Comparison of ENCODE assay signal across 15 cellular contexts in the genomic region with DNA sequence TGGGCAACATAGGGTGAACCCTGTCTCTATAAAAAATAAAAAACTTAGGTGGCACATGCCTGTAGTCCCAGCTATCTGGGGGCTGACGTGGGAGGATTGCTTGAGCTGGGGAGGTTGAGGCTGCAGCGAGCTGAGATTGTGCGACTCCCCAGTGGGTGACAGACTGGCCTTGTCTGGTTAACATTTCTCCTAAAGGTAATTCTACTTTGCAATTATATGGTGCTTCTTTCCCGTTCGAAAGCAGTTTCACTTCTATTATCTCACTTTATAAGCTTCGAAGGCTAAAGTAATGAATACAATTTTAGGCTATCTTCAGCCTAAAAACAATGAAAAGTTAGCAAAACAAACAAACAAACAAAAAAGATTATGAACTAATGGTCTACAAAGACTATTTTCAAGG. TPM values are rescaled to one million over a fixed set of nuclear protein-coding genes. Genes with fewer than 3 reads are reported as not detected.
DNase-seq lines count a peak whose midpoint lies in the region; ATAC-seq and TF ChIP-seq lines count a peak whose summit lies in the region.
"Had no signal": no experiment of that assay in that cellular context is flagged by ENCODE, and none has a peak within 500 bp of the region (broad histone marks: within the 10 kb centered on the region; RNA-seq: fewer than 3 reads in every experiment).

No MANE protein-coding gene starts in this region.

- peak; percentile 15 for DNase-seq in activated CD4-positive, alpha-beta T cell treated with anti-CD3 and anti-CD28 coated beads, Interleukin-2, amount 10 ng/mL, durations not matched to agents 24 days and 14 days
- no peak for DNase-seq in activated CD4-positive, alpha-beta T cell treated with anti-CD3 and anti-CD28 coated beads for 4 hours
- DNase-seq in adipocyte (ENCODE audit: low read depth) (no peak), memory B cell (ENCODE audit: low spot score in 2 of 2) (no peak), thoracic aorta (ENCODE audit: low spot score) (no peak), testis (no peak), NCI-H1092 treated with DMSO at 0.1 percent for 48 hours (lab: John Stamatoyannopoulos, UW) (no peak)
- DNase-seq in activated naive CD4-positive, alpha-beta T cell (lab: John Stamatoyannopoulos, UW) = no peak
- DNase-seq: effector CD4-positive, alpha-beta T cell; left lung; T-helper 17 cell had no signal

- no peaks in the 10 kb centered on the region for H3K36me3 Mint-ChIP-seq in activated CD4-positive, alpha-beta T cell treated with anti-CD3 and anti-CD28 coated beads, Interleukin-2, amount 10 ng/mL, durations not matched to agents 24 days and 14 days (ENCODE audit: low read depth)
- H3K36me3 Mint-ChIP-seq in memory B cell = no peaks in the 10 kb centered on the region

- intact Hi-C loops in activated CD4-positive, alpha-beta T cell treated with anti-CD3 and anti-CD28 coated beads, Interleukin-2, amount 10 ng/mL, durations not matched to agents 24 days and 14 days (cut with micrococcal nuclease) = loop anchor here (2.0 to 5.0 kb wide), 3 partner anchors 95 to 205 kb away; no protein-coding TSS in a partner anchor
- intact Hi-C loops in testis (cut with DNase I; ENCODE audit: low total_unique reads) = loop anchor here (10.0 kb wide), 1 partner anchor 202 kb away; no protein-coding TSS in a partner anchor

- peaks cover 3% of the 10 kb centered on the region for H3K4me1 ChIP-seq in adipocyte (ENCODE audit: control insufficient read depth, insufficient read depth, low read length)
- peaks cover 0 to 3% of the 10 kb centered on the region in 2 donors for H3K4me1 ChIP-seq in thoracic aorta (ENCODE audit: control insufficient read depth in 1 of 2, low read depth in 2 of 2)
- peaks cover 6% of the 10 kb centered on the region for H3K4me1 ChIP-seq in testis

- H3K4me3 Mint-ChIP-seq in activated CD4-positive, alpha-beta T cell treated with anti-CD3 and anti-CD28 coated beads, Interleukin-2, amount 10 ng/mL, durations not matched to agents 24 days and 14 days = no peak overlapping the region
- H3K4me3 Mint-ChIP-seq in memory B cell = peak overlapping the region; percentile 70
- H3K4me3 Mint-ChIP-seq: H9, T-helper 17 cell had no signal

- H3K27me3 ChIP-seq in adipocyte (replicated peaks; ENCODE audit: control insufficient read depth, insufficient read depth, low read length) = no peaks in the 10 kb centered on the region
- H3K27me3 ChIP-seq in thoracic aorta (replicated peaks; ENCODE audit: insufficient read depth) = no peaks in the 10 kb centered on the region
- H3K27me3 ChIP-seq in testis = no peaks in the 10 kb centered on the region
- H3K27me3 ChIP-seq: left lung, transverse colon had no signal

- peaks cover 3% of the 10 kb centered on the region for H3K4me1 Mint-ChIP-seq in activated CD4-positive, alpha-beta T cell treated with anti-CD3 and anti-CD28 coated beads, Interleukin-2, amount 10 ng/mL, durations not matched to agents 24 days and 14 days
- H3K4me1 Mint-ChIP-seq in memory B cell = peaks cover 3% of the 10 kb centered on the region

- TF ChIP-seq POLR2A in testis (IDR thresholded peaks at IDR 0.05) = no peak

- H3K27me3 Mint-ChIP-seq in activated CD4-positive, alpha-beta T cell treated with anti-CD3 and anti-CD28 coated beads, Interleukin-2, amount 10 ng/mL, durations not matched to agents 24 days and 14 days = peaks cover 7% of the 10 kb centered on the region
- no peaks in the 10 kb centered on the region for H3K27me3 Mint-ChIP-seq in memory B cell
- H3K27me3 Mint-ChIP-seq: CD4-positive, alpha-beta memory T cell; T-helper 17 cell had no signal

- WGBS in testis, 2 donors = 40 to 47% methylated on average over 6 of the region's 6 CpGs

- H3K9me3 ChIP-seq in adipocyte (ENCODE audit: control insufficient read depth, low read length) = peaks cover 13% of the 10 kb centered on the region
- peaks cover 6% of the 10 kb centered on the region for H3K9me3 ChIP-seq in thoracic aorta
- H3K9me3 ChIP-seq in testis = no peaks in the 10 kb centered on the region

- H3K36me3 ChIP-seq in adipocyte (ENCODE audit: control insufficient read depth, insufficient read depth, low read length, severe bottlenecking) (no peaks in the 10 kb centered on the region), thoracic aorta (no peaks in the 10 kb centered on the region), testis (ENCODE audit: low read depth, missing control alignments) (no peaks in the 10 kb centered on the region)
- H3K36me3 ChIP-seq: left lung, transverse colon had no signal

- H3K4me3 ChIP-seq in adipocyte (ENCODE audit: low read length) (no peak overlapping the region), thoracic aorta (peak overlapping the region; percentile 51), testis (no peak overlapping the region)
- H3K4me3 ChIP-seq: left lung had no signal

- H3K9ac ChIP-seq in adipocyte (ENCODE audit: low read length) = peak overlapping the region; percentile 2

- no peak overlapping the region for H3K27ac Mint-ChIP-seq in activated CD4-positive, alpha-beta T cell treated with anti-CD3 and anti-CD28 coated beads, Interleukin-2, amount 10 ng/mL, durations not matched to agents 24 days and 14 days
- no peak overlapping the region for H3K27ac Mint-ChIP-seq in memory B cell
- H3K27ac Mint-ChIP-seq: H9, T-helper 17 cell had no signal

- ATAC-seq in memory B cell (ENCODE audit: low read depth) (no peak), thoracic aorta (ENCODE audit: insufficient number of reproducible peaks, low FRiP score, low read depth) (no peak)
- ATAC-seq: activated CD4-positive, CD25-positive, alpha-beta regulatory T cell treated with anti-CD3 and anti-CD28 coated beads, Interleukin-2, amount 50 U/mL, for 24 hours; T-helper 17 cell had no signal

- TF ChIP-seq CTCF in thoracic aorta (IDR thresholded peaks at IDR 0.05) (no peak), testis (IDR thresholded peaks at IDR 0.05) (no peak)

- H3K9me3 Mint-ChIP-seq in activated CD4-positive, alpha-beta T cell treated with anti-CD3 and anti-CD28 coated beads, Interleukin-2, amount 10 ng/mL, durations not matched to agents 24 days and 14 days = peaks cover 12% of the 10 kb centered on the region
- H3K9me3 Mint-ChIP-seq in memory B cell = peaks cover 3% of the 10 kb centered on the region

- H3K27ac ChIP-seq in thoracic aorta (no peak overlapping the region), testis (no peak overlapping the region)
- H3K27ac ChIP-seq: left lung, transverse colon had no signal

RNA-seq across cellular contexts. Expression of gene COMMD2, which starts 35.3 kb away (rescaled TPM):
- total RNA-seq in activated CD4-positive, alpha-beta T cell treated with anti-CD3 and anti-CD28 coated beads, Interleukin-2, amount 10 ng/mL, durations not matched to agents 24 days and 14 days = 42.1 and 44.2 TPM in 2 replicates
- 10 to 100 TPM; 11.4 to 20.5 TPM for total RNA-seq in thoracic aorta
- total RNA-seq in testis = 10 to 100 TPM; 21.8 to 27.7 TPM
- 19.9 TPM for polyA plus RNA-seq in testis (ENCODE audit: insufficient read depth, low read depth, low replicate concordance)

RNA-seq across cellular contexts. Expression of gene WWTR1, which starts 59.2 kb away (rescaled TPM):
- 0.31 and 0.75 TPM in 2 replicates for total RNA-seq in activated CD4-positive, alpha-beta T cell treated with anti-CD3 and anti-CD28 coated beads, Interleukin-2, amount 10 ng/mL, durations not matched to agents 24 days and 14 days
- 100 to 1,000 TPM; 135 to 243 TPM for total RNA-seq in thoracic aorta
- total RNA-seq in testis = 10 to 100 TPM; 46.5 to 47.0 TPM
- polyA plus RNA-seq in testis (ENCODE audit: insufficient read depth, low read depth, low replicate concordance) = 19.4 TPM

Comparison
In these comparisons a context has a peak if more than half of its experiments do, and no peak if none do; other contexts are left out.
1. RNA of gene WWTR1, which starts 59.2 kb away (total RNA-seq): 135 to 243 TPM in thoracic aorta and 46.5 to 47.0 TPM in testis; 0.31 to 0.75 TPM in activated CD4-positive, alpha-beta T cell treated with anti-CD3 and anti-CD28 coated beads, Interleukin-2, amount 10 ng/mL, durations not matched to agents 24 days and 14 days; every median in the first group is over 10 times any median in the second.